In genomic region chr1:67031848-67032247, GRCh38 we compare ENCODE assay signal across 17 cellular contexts. TPM values are rescaled to one million over a fixed set of nuclear protein-coding genes. Genes with fewer than 3 reads are reported as not detected.
DNase-seq lines count a peak whose midpoint lies in the region; ATAC-seq and TF ChIP-seq lines count a peak whose summit lies in the region.
"Had no signal": no experiment of that assay in that cellular context is flagged by ENCODE, and none has a peak within 500 bp of the region (broad histone marks: within the 10 kb centered on the region; RNA-seq: fewer than 3 reads in every experiment).

No MANE protein-coding gene starts in this region.

- H3K9ac ChIP-seq in skeletal muscle tissue (ENCODE audit: low read depth in 1 of 3, low read length in 3 of 3): no peak overlapping the region
- H3K9ac ChIP-seq: BLaER1 had no signal

- WGBS in aorta, 2 donors: 71 to 72% methylated on average over 4 of the region's 4 CpGs

- H3K4me1 ChIP-seq in left ventricle myocardium inferior (peaks cover 23% of the 10 kb centered on the region), skeletal muscle tissue (ENCODE audit: control insufficient read depth in 3 of 3, insufficient read depth in 3 of 3, low read length in 3 of 3) (peaks cover 10 to 15% (median 14%) of the 10 kb centered on the region in 3 donors), aorta (ENCODE audit: control insufficient read depth in 1 of 2, insufficient read depth in 2 of 2, low read length in 2 of 2) (peaks cover 3 to 4% of the 10 kb centered on the region in 2 donors)
- H3K4me1 ChIP-seq: BLaER1, Caco-2 had no signal

- H3K4me3 Mint-ChIP-seq in mesothelial cell of epicardium: no peak overlapping the region
- H3K4me3 Mint-ChIP-seq: CD8-positive, alpha-beta memory T cell; H9 had no signal

- H3K4me3 ChIP-seq in left ventricle myocardium inferior (no peak overlapping the region), skeletal muscle tissue (ENCODE audit: low read length in 3 of 3) (no peak overlapping the region), aorta (ENCODE audit: low read length in 2 of 2) (no peak overlapping the region)
- H3K4me3 ChIP-seq: BLaER1 had no signal

- peaks cover 61% of the 10 kb centered on the region for H3K36me3 Mint-ChIP-seq in mesothelial cell of epicardium

- H3K4me1 Mint-ChIP-seq in mesothelial cell of epicardium: no peaks in the 10 kb centered on the region
- H3K4me1 Mint-ChIP-seq: H9 had no signal

- H3K27me3 ChIP-seq in left ventricle myocardium inferior (ENCODE audit: low read depth) (no peaks in the 10 kb centered on the region), skeletal muscle tissue (ENCODE audit: control insufficient read depth in 3 of 3, insufficient read depth in 3 of 3, low read length in 3 of 3) (no peaks in the 10 kb centered on the region), aorta (ENCODE audit: control insufficient read depth in 1 of 2, insufficient read depth in 2 of 2, low read length in 1 of 2) (no peaks in the 10 kb centered on the region)
- H3K27me3 ChIP-seq: BLaER1 had no signal

- DNase-seq in left ventricle myocardium inferior (no peak), left cardiac atrium (no peak), mesothelial cell of epicardium (ENCODE audit: low spot score in 2 of 2, unreplicated experiment in 2 of 2) (no peak), aorta (no peak), NCI-H345 (lab: John Stamatoyannopoulos, UW) (no peak), NCI-H774 (lab: John Stamatoyannopoulos, UW) (no peak), NCI-H82 treated with DMSO at 0.1 percent for 48 hours (lab: John Stamatoyannopoulos, UW; ENCODE audit: unreplicated experiment) (no peak)
- DNase-seq: 8988T; AML-193; Caco-2; CD8-positive, alpha-beta memory T cell; DND-41; GDM1; GOT3; H9 had no signal

- peak overlapping the region; percentile 30 for H3K27ac Mint-ChIP-seq in mesothelial cell of epicardium
- H3K27ac Mint-ChIP-seq: CD8-positive, alpha-beta memory T cell had no signal

- H3K36me3 ChIP-seq in left ventricle myocardium inferior (peaks cover 27% of the 10 kb centered on the region), skeletal muscle tissue (ENCODE audit: control insufficient read depth in 3 of 3, insufficient read depth in 3 of 3, low read length in 3 of 3) (peaks cover 0 to 9% (median 0%) of the 10 kb centered on the region in 3 donors), aorta (ENCODE audit: control insufficient read depth in 1 of 2, insufficient read depth in 2 of 2, low read length in 1 of 2) (no peaks in the 10 kb centered on the region)

- no peak for TF ChIP-seq CTCF in left ventricle myocardium inferior (IDR thresholded peaks at IDR 0.05; ENCODE audit: borderline replicate concordance)
- no peak for TF ChIP-seq CTCF in mesothelial cell of epicardium (IDR thresholded peaks at IDR 0.05; ENCODE audit: unreplicated experiment)

- intact Hi-C loops in left ventricle myocardium inferior (cut with micrococcal nuclease) (no loop called here), left cardiac atrium (cut with DNase I) (no loop called here), aorta (cut with DNase I) (no loop called here)

- H3K9me3 ChIP-seq in left ventricle myocardium inferior (replicated peaks) (peaks cover 5% of the 10 kb centered on the region), skeletal muscle tissue (ENCODE audit: control insufficient read depth in 3 of 3, low read length in 3 of 3) (no peaks in the 10 kb centered on the region), aorta (ENCODE audit: control insufficient read depth, low read length) (no peaks in the 10 kb centered on the region)
- H3K9me3 ChIP-seq: Caco-2 had no signal

- ATAC-seq in left cardiac atrium (no peak), aorta (ENCODE audit: low FRiP score) (no peak)

- no peaks in the 10 kb centered on the region for H3K27me3 Mint-ChIP-seq in mesothelial cell of epicardium (ENCODE audit: low read depth)
- H3K27me3 Mint-ChIP-seq: CD8-positive, alpha-beta memory T cell had no signal

- peak overlapping the region; percentile 26 for H3K27ac ChIP-seq in left ventricle myocardium inferior (replicated peaks)
- H3K27ac ChIP-seq in skeletal muscle tissue (ENCODE audit: low read depth, low read length): peak overlapping the region; percentile 28
- peak overlapping the region; percentile 82 to 88 for H3K27ac ChIP-seq in aorta (ENCODE audit: low read depth in 1 of 2, low read length in 2 of 2)
- H3K27ac ChIP-seq: BLaER1 had no signal

- H3K9me3 Mint-ChIP-seq in mesothelial cell of epicardium: peaks cover 35% of the 10 kb centered on the region
- H3K9me3 Mint-ChIP-seq: CD8-positive, alpha-beta memory T cell had no signal

RNA-seq across cellular contexts. Expression of gene SLC35D1, which starts 22.1 kb away (rescaled TPM):
- total RNA-seq in left ventricle myocardium inferior: 2.6 TPM
- total RNA-seq in left cardiac atrium: 1 to 10 TPM; 2.6 to 4.5 TPM
- 15.2 to 15.5 TPM (median 15.3 TPM) in 3 replicates for total RNA-seq in mesothelial cell of epicardium
- total RNA-seq in skeletal muscle tissue: 7.8 TPM
- 10 to 100 TPM; 14.1 to 17.8 TPM for total RNA-seq in aorta
- polyA plus RNA-seq in aorta: 1 to 10 TPM; 2.9 to 6.8 TPM

Comparison
In these comparisons a context has a peak if more than half of its experiments do, and no peak if none do; other contexts are left out.
1. H3K27ac ChIP-seq: peak in every context shown above with its lines; median percentile 85 in aorta; 28 in skeletal muscle tissue; 26 in left ventricle myocardium inferior.